Comparison of ENCODE assay signal across 8 cellular contexts in the genomic region with DNA sequence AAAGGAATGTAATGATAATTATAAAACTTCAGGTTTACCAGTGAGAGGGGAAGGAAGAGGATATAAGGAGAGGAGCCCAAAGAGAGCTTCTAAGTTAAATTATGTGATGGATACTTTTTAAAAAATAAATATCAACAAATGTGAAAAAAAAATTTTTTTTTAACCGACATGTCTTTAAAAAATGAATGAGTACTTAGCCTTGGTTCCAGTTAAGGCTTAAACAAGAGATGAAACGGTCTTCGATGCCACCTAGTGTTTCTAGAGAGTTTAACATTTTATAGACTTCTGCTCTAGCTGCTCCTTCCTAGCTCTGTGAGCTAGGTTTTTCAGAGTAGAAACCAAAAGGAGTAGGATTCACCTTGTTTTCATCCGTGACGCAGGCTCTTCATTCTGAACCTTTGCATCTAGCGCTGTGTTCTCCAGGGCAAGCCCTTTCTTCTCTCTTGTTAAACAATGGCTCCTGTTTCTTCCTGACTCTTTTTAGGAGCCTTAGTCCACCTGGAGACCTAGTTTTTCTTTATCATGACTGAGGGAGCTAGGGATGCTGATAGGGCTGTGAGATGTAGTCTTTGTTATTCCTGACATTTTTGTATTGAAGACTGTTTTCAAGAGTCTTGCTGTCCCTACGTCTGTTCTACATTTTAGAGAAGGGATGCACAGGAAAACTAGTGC. TPM values are rescaled to one million over a fixed set of nuclear protein-coding genes. Genes with fewer than 3 reads are reported as not detected.
A peak's percentile ranks its signal among the peaks of the same experiment; 100 is the strongest.
DNase-seq lines count a peak whose midpoint lies in the region; ATAC-seq lines count a peak whose summit lies in the region.

No MANE protein-coding gene starts in this region.

- intact Hi-C loops in sciatic nerve (cut with DNase I) = no loop called here

- H3K36me3 Mint-ChIP-seq in activated T-cell treated with anti-CD3 and anti-CD28 coated beads, Interleukin-2, amount 50 U/mL, for 4 hours (ENCODE audit: insufficient read depth) = peaks cover 19% of the 10 kb centered on the region

- H3K4me3 Mint-ChIP-seq in activated T-cell treated with anti-CD3 and anti-CD28 coated beads, Interleukin-2, amount 50 U/mL, for 4 hours = no peak overlapping the region

- H3K27me3 Mint-ChIP-seq in activated T-cell treated with anti-CD3 and anti-CD28 coated beads, Interleukin-2, amount 50 U/mL, for 4 hours (ENCODE audit: low read depth) = no peaks in the 10 kb centered on the region

- no peaks in the 10 kb centered on the region for H3K4me1 Mint-ChIP-seq in activated T-cell treated with anti-CD3 and anti-CD28 coated beads, Interleukin-2, amount 50 U/mL, for 4 hours (ENCODE audit: low read depth)

- ATAC-seq in activated T-cell treated with anti-CD3 and anti-CD28 coated beads, Interleukin-2, amount 50 U/mL, for 4 hours = peak; percentile 89
- peak; percentile 67 for ATAC-seq in sciatic nerve
- no peak for ATAC-seq in GM21576 (IDR thresholded peaks at IDR 0.05; ENCODE audit: unreplicated experiment)
- no peak for ATAC-seq in HG02973 (IDR thresholded peaks at IDR 0.05; ENCODE audit: unreplicated experiment)

- no peak for DNase-seq in activated T-cell treated with anti-CD3 and anti-CD28 coated beads, Interleukin-2, amount 50 U/mL, for 4 hours
- DNase-seq in activated T-cell treated with anti-CD3 and anti-CD28 coated beads for 4 hours (no peak), NCI-H1105 (lab: John Stamatoyannopoulos, UW) (peak; percentile 5), SW 1271 (lab: John Stamatoyannopoulos, UW) (peak; percentile 41 to 86), globus pallidus (ENCODE audit: low spot score) (peak; percentile 69), sciatic nerve (ENCODE audit: low spot score) (no peak)

- no peaks in the 10 kb centered on the region for H3K9me3 Mint-ChIP-seq in activated T-cell treated with anti-CD3 and anti-CD28 coated beads, Interleukin-2, amount 50 U/mL, for 4 hours

RNA-seq across cellular contexts. Expression of a gene that starts 42.4 kb away (rescaled TPM):
- total RNA-seq in activated T-cell treated with anti-CD3 and anti-CD28 coated beads, Interleukin-2, amount 50 U/mL, for 4 hours = 1 to 10 TPM in 1 of 3 donors, under 1 TPM in 2; 0.46 to 3.0 (median 0.90) TPM
- total RNA-seq in sciatic nerve = not detected

RNA-seq across cellular contexts. Expression of a gene that starts 44.9 kb away (rescaled TPM):
- 100 to 1,000 TPM; 117 to 148 (median 124) TPM for total RNA-seq in activated T-cell treated with anti-CD3 and anti-CD28 coated beads, Interleukin-2, amount 50 U/mL, for 4 hours
- total RNA-seq in sciatic nerve = 29.6 TPM

Comparison
In these comparisons a context has a peak if more than half of its experiments do, and no peak if none do; other contexts are left out.
1. ATAC-seq: peak in activated T-cell treated with anti-CD3 and anti-CD28 coated beads, Interleukin-2, amount 50 U/mL, for 4 hours (2 of 2) and sciatic nerve (single experiment); none in GM21576 (single experiment) and HG02973 (single experiment).
2. DNase-seq: peak in NCI-H1105 (single experiment), SW 1271 (2 of 2) and globus pallidus (single experiment); none in activated T-cell treated with anti-CD3 and anti-CD28 coated beads, Interleukin-2, amount 50 U/mL, for 4 hours (single experiment), activated T-cell treated with anti-CD3 and anti-CD28 coated beads for 4 hours (single experiment) and sciatic nerve (single experiment).